24 cellular contexts compared by ENCODE assay signal in the genomic region with DNA sequence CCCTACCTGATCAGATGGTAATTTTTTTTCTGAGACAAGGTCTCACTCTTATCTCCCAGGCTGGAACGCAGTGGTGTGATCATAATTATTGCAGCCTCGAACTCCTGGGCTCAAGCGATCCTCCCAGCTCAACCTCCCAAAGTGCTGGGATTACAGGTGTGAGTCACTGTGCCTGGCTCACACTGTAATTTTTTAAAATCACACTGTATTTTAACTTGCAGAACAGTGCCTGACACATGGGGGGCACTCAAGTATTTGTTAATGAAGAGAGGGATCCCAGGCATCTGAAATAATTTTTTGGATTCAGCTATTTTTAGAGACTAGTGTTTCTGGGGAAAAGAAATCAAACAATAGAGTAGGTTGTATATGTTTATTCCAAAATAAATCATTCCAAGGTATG. TPM values are rescaled to one million over a fixed set of nuclear protein-coding genes. Genes with fewer than 3 reads are reported as not detected.
DNase-seq lines count a peak whose midpoint lies in the region; ATAC-seq and TF ChIP-seq lines count a peak whose summit lies in the region.
"Had no signal": no experiment of that assay in that cellular context is flagged by ENCODE, and none has a peak within 500 bp of the region (broad histone marks: within the 10 kb centered on the region; RNA-seq: fewer than 3 reads in every experiment).

No MANE protein-coding gene starts in this region.

- ATAC-seq in mucosa of descending colon (peak; percentile 11), HG02973 (IDR thresholded peaks at IDR 0.05; ENCODE audit: unreplicated experiment) (no peak)
- ATAC-seq: left colon; natural killer cell; stimulated activated effector memory CD8-positive, alpha-beta T cell treated with anti-CD3 and anti-CD28 coated beads, Interleukin-12 subunit alpha, Interleukin-12 subunit beta, amount 100 ng/mL, for 72 hours had no signal

- no peaks in the 10 kb centered on the region for H3K79me2 ChIP-seq in Loucy (ENCODE audit: insufficient read depth, low read length)

- no peak for TF ChIP-seq POLR2A in breast epithelium (IDR thresholded peaks at IDR 0.05)

- no peaks in the 10 kb centered on the region for H3K9me3 Mint-ChIP-seq in MCF 10A (ENCODE audit: unreplicated experiment)
- H3K9me3 Mint-ChIP-seq: activated T-helper 1 cell treated with anti-CD3 and anti-CD28 coated beads, Interleukin-12 subunit alpha, Interleukin-12 subunit beta, Interleukin-2, Interleukin-4 antibody, amounts not matched to agents 30 ng/mL and 10 ng/mL and 1 ng/mL, durations not matched to agents 14 hours and 24 hours and 36 hours; natural killer cell; stimulated activated effector memory CD8-positive, alpha-beta T cell treated with anti-CD3 and anti-CD28 coated beads, Interleukin-12 subunit alpha, Interleukin-12 subunit beta, amount 100 ng/mL, for 72 hours had no signal

- H3K4me3 ChIP-seq in breast epithelium (no peak overlapping the region), Loucy (ENCODE audit: low read length, poor library complexity, severe bottlenecking) (no peak overlapping the region), mucosa of descending colon (no peak overlapping the region)
- H3K4me3 ChIP-seq: thoracic aorta had no signal

- H3K9me3 ChIP-seq in breast epithelium, result no peaks in the 10 kb centered on the region
- no peaks in the 10 kb centered on the region for H3K9me3 ChIP-seq in Loucy (ENCODE audit: insufficient read depth, low read depth, low read length)
- H3K9me3 ChIP-seq in mucosa of descending colon, result no peaks in the 10 kb centered on the region
- H3K9me3 ChIP-seq: Caco-2, thoracic aorta had no signal

- no peak overlapping the region for H3K4me3 Mint-ChIP-seq in MCF 10A (ENCODE audit: unreplicated experiment)
- H3K4me3 Mint-ChIP-seq: activated naive CD8-positive, alpha-beta T cell; activated T-helper 1 cell treated with anti-CD3 and anti-CD28 coated beads, Interleukin-12 subunit alpha, Interleukin-12 subunit beta, Interleukin-2, Interleukin-4 antibody, amounts not matched to agents 30 ng/mL and 10 ng/mL and 1 ng/mL, durations not matched to agents 14 hours and 24 hours and 36 hours; endodermal cell; natural killer cell; stimulated activated effector memory CD8-positive, alpha-beta T cell treated with anti-CD3 and anti-CD28 coated beads, Interleukin-12 subunit alpha, Interleukin-12 subunit beta, amount 100 ng/mL, for 72 hours had no signal

- H3F3A ChIP-seq in Loucy (ENCODE audit: low read depth), result no peaks in the 10 kb centered on the region

- no peaks in the 10 kb centered on the region for H4K20me1 ChIP-seq in Loucy (ENCODE audit: insufficient read depth, low read length, poor library complexity, severe bottlenecking)

- no peaks in the 10 kb centered on the region for H3K9me2 ChIP-seq in Loucy (replicated peaks; ENCODE audit: low read depth, low read length)

- DNase-seq in MCF 10A (ENCODE audit: unreplicated experiment), result peak; percentile 57
- DNase-seq in breast epithelium (ENCODE audit: low spot score in 2 of 2), result no peak
- DNase-seq in mucosa of descending colon, result no peak
- DNase-seq in NCI-H2107 treated with DMSO at 0.1 percent for 48 hours (lab: John Stamatoyannopoulos, UW; ENCODE audit: unreplicated experiment), result no peak
- DNase-seq in activated T-cell treated with anti-CD3 and anti-CD28 coated beads for 4 hours, result no peak
- DNase-seq: activated CD4-positive, alpha-beta T cell treated with anti-CD3 and anti-CD28 coated beads for 4 hours; Caco-2; endodermal cell; head of caudate nucleus; left colon; natural killer cell; NCI-H1092; NCI-H2029 treated with DMSO at 0.1 percent for 48 hours; NCI-H446; NK-92 treated with Interleukin-12 subunit alpha and Interleukin-12 subunit beta, amount 100 ng/mL, for 24 hours; SW 1271 had no signal

- POLR2A ChIA-PET in MCF 10A (lab: Yijun Ruan, JAX), result interaction anchor here (1.4 to 6.2 kb wide), 2 partner anchors 9 to 40 kb away, joined by 4 to 67 read pairs; no protein-coding TSS in a partner anchor

- no peak overlapping the region for H3K9ac ChIP-seq in Loucy (ENCODE audit: low read depth, low read length, poor library complexity, severe bottlenecking)
- H3K9ac ChIP-seq: parathyroid adenoma had no signal

- intact Hi-C loops in MCF 10A (cut with micrococcal nuclease) (no loop called here), breast epithelium (cut with DNase I; ENCODE audit: low total_unique reads) (no loop called here), mucosa of descending colon (cut with DNase I, micrococcal nuclease) (no loop called here)

- CTCF ChIA-PET in MCF 10A (lab: Yijun Ruan, JAX), result interaction anchor here (0.6 to 1.4 kb wide), 5 partner anchors 12 to 49 kb away, joined by 3 to 4 read pairs (median 4); no protein-coding TSS in a partner anchor

- peaks cover 36% of the 10 kb centered on the region for H3K4me1 Mint-ChIP-seq in MCF 10A (ENCODE audit: insufficient read depth, unreplicated experiment)
- H3K4me1 Mint-ChIP-seq: natural killer cell had no signal

- no peak overlapping the region for H3K4me2 ChIP-seq in Loucy (ENCODE audit: low read depth, low read length, poor library complexity, severe bottlenecking)

- H3K36me3 ChIP-seq in breast epithelium, result no peaks in the 10 kb centered on the region
- no peaks in the 10 kb centered on the region for H3K36me3 ChIP-seq in Loucy (ENCODE audit: insufficient read depth, low read length)
- H3K36me3 ChIP-seq in mucosa of descending colon (ENCODE audit: low read depth), result no peaks in the 10 kb centered on the region
- H3K36me3 ChIP-seq: thoracic aorta had no signal

- peaks cover under 1% of the 10 kb centered on the region for H3K36me3 Mint-ChIP-seq in MCF 10A (ENCODE audit: insufficient read depth, unreplicated experiment)
- H3K36me3 Mint-ChIP-seq: natural killer cell; stimulated activated effector memory CD8-positive, alpha-beta T cell treated with anti-CD3 and anti-CD28 coated beads, Interleukin-12 subunit alpha, Interleukin-12 subunit beta, amount 100 ng/mL, for 72 hours had no signal

- no TSS peak for BruUV-seq in MCF 10A (replicated peaks; lab: Mats Ljungman, UMichigan)

- H3K27ac ChIP-seq in breast epithelium (no peak overlapping the region), VCaP (peak overlapping the region; percentile 87; the same call in 1 of the 2 replicates)
- H3K27ac ChIP-seq: parathyroid adenoma, thoracic aorta had no signal

- H3K4me1 ChIP-seq in breast epithelium, result peaks cover 0 to 17% of the 10 kb centered on the region in 2 donors
- peaks cover 3% of the 10 kb centered on the region for H3K4me1 ChIP-seq in Loucy (ENCODE audit: insufficient read depth, low read length, poor library complexity, severe bottlenecking)
- peaks cover 31% of the 10 kb centered on the region for H3K4me1 ChIP-seq in mucosa of descending colon (ENCODE audit: low read depth)

- H2AFZ ChIP-seq in Loucy (ENCODE audit: low read length), result no peak overlapping the region
- H2AFZ ChIP-seq: parathyroid adenoma had no signal

- no peaks in the 10 kb centered on the region for H3K27me3 Mint-ChIP-seq in MCF 10A (ENCODE audit: insufficient read depth, unreplicated experiment)
- H3K27me3 Mint-ChIP-seq: activated naive CD8-positive, alpha-beta T cell had no signal

- no peaks in the 10 kb centered on the region for H3K27me3 ChIP-seq in breast epithelium
- H3K27me3 ChIP-seq in Loucy (ENCODE audit: insufficient read depth, low read length, poor library complexity, severe bottlenecking), result no peaks in the 10 kb centered on the region

- H3K27ac Mint-ChIP-seq in MCF 10A (ENCODE audit: low read depth, unreplicated experiment), result no peak overlapping the region
- H3K27ac Mint-ChIP-seq: activated naive CD8-positive, alpha-beta T cell; activated T-helper 1 cell treated with anti-CD3 and anti-CD28 coated beads, Interleukin-12 subunit alpha, Interleukin-12 subunit beta, Interleukin-2, Interleukin-4 antibody, amounts not matched to agents 30 ng/mL and 10 ng/mL and 1 ng/mL, durations not matched to agents 14 hours and 24 hours and 36 hours; endodermal cell; natural killer cell; stimulated activated effector memory CD8-positive, alpha-beta T cell treated with anti-CD3 and anti-CD28 coated beads, Interleukin-12 subunit alpha, Interleukin-12 subunit beta, amount 100 ng/mL, for 72 hours had no signal

- TF ChIP-seq CTCF in MCF 10A (IDR thresholded peaks at IDR 0.05; ENCODE audit: unreplicated experiment) (no peak), breast epithelium (IDR thresholded peaks at IDR 0.05) (no peak), Loucy (conservative IDR thresholded peaks at IDR 0.05; ENCODE audit: low read length) (peak; percentile 53), VCaP (conservative IDR thresholded peaks at IDR 0.05) (no peak), mucosa of descending colon (IDR thresholded peaks at IDR 0.05) (no peak)

RNA-seq across cellular contexts. Expression of a gene that starts 21.7 kb away (rescaled TPM):
- total RNA-seq in MCF 10A (2022) (65.5 and 86.0 TPM in 2 replicates), breast epithelium (100 to 1,000 TPM; 128 to 162 (median 156) TPM), mucosa of descending colon (100 to 1,000 TPM; 155 to 364 (median 249) TPM)
